1 cellular context compared by ENCODE assay signal in the genomic region with DNA sequence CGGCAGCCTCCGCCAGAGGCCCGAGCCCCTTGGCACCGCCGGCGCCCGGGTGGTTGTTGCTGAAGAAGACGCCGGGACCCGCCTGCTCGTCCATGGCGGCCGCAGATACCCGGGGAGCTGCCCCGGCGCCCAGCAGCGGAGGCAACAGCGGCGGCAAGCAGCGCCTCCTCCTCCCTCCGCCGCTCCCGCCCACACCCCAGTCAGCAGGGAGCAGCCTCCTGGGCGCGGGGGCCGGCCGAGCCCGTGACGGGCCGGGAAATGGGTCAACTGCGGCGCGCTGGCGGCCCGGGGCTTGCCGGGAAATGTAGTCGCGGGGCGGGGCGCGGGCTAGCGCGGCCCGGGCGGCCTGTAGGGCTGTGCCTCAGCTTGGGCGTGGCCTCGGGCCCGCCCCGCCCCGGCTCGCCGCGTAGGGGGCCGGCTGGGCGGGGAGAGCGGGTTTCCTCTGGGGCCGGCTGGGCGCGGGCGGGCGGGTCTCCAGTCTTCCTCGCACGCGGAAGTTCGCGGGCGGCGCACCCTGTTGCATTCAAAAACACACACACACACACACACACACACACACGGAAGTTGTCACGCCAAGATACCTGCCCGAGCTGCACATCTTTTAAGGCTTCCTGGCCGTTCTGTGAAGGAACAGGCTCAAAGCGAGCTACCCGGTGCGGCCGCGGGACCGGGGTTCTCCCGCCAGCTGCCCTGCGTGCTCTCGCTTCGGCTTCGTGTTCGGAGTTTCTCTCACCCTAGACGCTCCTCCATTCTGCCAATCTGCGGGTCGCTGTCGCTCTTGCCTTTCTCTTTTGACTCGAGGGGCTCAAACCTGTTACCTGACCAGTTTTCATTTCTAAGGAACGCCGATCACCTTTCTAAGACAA.
TF ChIP-seq lines count a peak whose summit lies in the region.

A gene with protein sequence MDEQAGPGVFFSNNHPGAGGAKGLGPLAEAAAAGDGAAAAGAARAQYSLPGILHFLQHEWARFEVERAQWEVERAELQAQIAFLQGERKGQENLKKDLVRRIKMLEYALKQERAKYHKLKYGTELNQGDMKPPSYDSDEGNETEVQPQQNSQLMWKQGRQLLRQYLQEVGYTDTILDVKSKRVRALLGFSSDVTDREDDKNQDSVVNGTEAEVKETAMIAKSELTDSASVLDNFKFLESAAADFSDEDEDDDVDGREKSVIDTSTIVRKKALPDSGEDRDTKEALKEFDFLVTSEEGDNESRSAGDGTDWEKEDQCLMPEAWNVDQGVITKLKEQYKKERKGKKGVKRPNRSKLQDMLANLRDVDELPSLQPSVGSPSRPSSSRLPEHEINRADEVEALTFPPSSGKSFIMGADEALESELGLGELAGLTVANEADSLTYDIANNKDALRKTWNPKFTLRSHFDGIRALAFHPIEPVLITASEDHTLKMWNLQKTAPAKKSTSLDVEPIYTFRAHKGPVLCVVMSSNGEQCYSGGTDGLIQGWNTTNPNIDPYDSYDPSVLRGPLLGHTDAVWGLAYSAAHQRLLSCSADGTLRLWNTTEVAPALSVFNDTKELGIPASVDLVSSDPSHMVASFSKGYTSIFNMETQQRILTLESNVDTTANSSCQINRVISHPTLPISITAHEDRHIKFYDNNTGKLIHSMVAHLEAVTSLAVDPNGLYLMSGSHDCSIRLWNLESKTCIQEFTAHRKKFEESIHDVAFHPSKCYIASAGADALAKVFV (minus strand): TSS at position 167 of the 866 bp plus-strand sequence. CDS start 73 bp downstream, at position 94.

TF ChIP-seq in GM12878, 131 proteins besides CTCF, POLR2A, EP300 and RAD21 (continued from another document and continues in another):
- TF ChIP-seq, protein P1, sequence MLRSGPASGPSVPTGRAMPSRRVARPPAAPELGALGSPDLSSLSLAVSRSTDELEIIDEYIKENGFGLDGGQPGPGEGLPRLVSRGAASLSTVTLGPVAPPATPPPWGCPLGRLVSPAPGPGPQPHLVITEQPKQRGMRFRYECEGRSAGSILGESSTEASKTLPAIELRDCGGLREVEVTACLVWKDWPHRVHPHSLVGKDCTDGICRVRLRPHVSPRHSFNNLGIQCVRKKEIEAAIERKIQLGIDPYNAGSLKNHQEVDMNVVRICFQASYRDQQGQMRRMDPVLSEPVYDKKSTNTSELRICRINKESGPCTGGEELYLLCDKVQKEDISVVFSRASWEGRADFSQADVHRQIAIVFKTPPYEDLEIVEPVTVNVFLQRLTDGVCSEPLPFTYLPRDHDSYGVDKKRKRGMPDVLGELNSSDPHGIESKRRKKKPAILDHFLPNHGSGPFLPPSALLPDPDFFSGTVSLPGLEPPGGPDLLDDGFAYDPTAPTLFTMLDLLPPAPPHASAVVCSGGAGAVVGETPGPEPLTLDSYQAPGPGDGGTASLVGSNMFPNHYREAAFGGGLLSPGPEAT (IDR thresholded peaks at IDR 0.05; ENCODE audit: low read depth) = peak; percentile 67; the same call in 1 of the 2 replicates
- TF ChIP-seq MTA2 (IDR thresholded peaks at IDR 0.05; ENCODE audit: low read depth) (peak; percentile 26; the same call in 1 of the 2 replicates), POLR2AphosphoS5 (IDR thresholded peaks at IDR 0.05; ENCODE audit: low read length) (peak; percentile 86), RB1 (IDR thresholded peaks at IDR 0.05; ENCODE audit: borderline replicate concordance) (0 out of 2 replicates have a peak, but pooled peaks have one; percentile 50), CHD1 (IDR thresholded peaks at IDR 0.05; ENCODE audit: low read depth, low read length) (0 out of 2 replicates have a peak, but pooled peaks have one; percentile 9), MXI1 (IDR thresholded peaks at IDR 0.05; ENCODE audit: low read depth, low read length) (no peak; the same call in 1 of the 2 replicates), NFXL1 (IDR thresholded peaks at IDR 0.05; ENCODE audit: borderline replicate concordance) (0 out of 2 replicates have a peak, but pooled peaks have one; percentile 31), SMAD1 (IDR thresholded peaks at IDR 0.05; ENCODE audit: low read depth, partially characterized antibody) (no peak), SMC3 (IDR thresholded peaks at IDR 0.05; ENCODE audit: borderline replicate concordance, low read length) (no peak), MEF2A (IDR thresholded peaks at IDR 0.05; ENCODE audit: insufficient read depth, low read depth, low read length) (0 out of 2 replicates have a peak, but pooled peaks have one; percentile 20), EGR1 (IDR thresholded peaks at IDR 0.05; ENCODE audit: borderline replicate concordance in 1 of 2, low read depth in 2 of 2, low read length in 2 of 2) (peak in 1 of 2 experiments; percentile 89; a peak in 2 of 3 replicates), NR2F1 (conservative IDR thresholded peaks at IDR 0.05) (no peak; the same call in 1 of the 2 replicates), TCF12 (IDR thresholded peaks at IDR 0.05; ENCODE audit: low read depth, low read length) (peak; percentile 66; the same call in 1 of the 2 replicates), SIX5 (IDR thresholded peaks at IDR 0.05; ENCODE audit: low read depth, low read length, severe bottlenecking) (peak; percentile 90), PAX5 (IDR thresholded peaks at IDR 0.05; ENCODE audit: borderline replicate concordance, low read depth, low read length) (0 out of 2 replicates have a peak, but pooled peaks have one; percentile 20), FOS (IDR thresholded peaks at IDR 0.05; ENCODE audit: borderline replicate concordance, extremely low read depth, insufficient read length) (no peak), ZZZ3 (IDR thresholded peaks at IDR 0.05; ENCODE audit: control insufficient read depth, insufficient read length, low read depth) (no peak), KAT2A (conservative IDR thresholded peaks at IDR 0.05; ENCODE audit: control insufficient read depth, low read depth, low read length) (no peak), YY1 (IDR thresholded peaks at IDR 0.05; ENCODE audit: low read depth, low read length) (peak; percentile 76), RUNX3 (IDR thresholded peaks at IDR 0.05; ENCODE audit: low read length) (peak; percentile 6; the same call in 1 of the 2 replicates), NR2C1 (IDR thresholded peaks at IDR 0.05) (peak; percentile 75), TCF3 (IDR thresholded peaks at IDR 0.05; ENCODE audit: borderline replicate concordance, insufficient read depth, low read depth, low read length) (peak; percentile 13; the same call in 1 of the 2 replicates), BRCA1 (IDR thresholded peaks at IDR 0.05; ENCODE audit: low read depth, low read length) (no peak), SMARCA5 (IDR thresholded peaks at IDR 0.05) (peak; percentile 65), POLR2AphosphoS2 (IDR thresholded peaks at IDR 0.05; ENCODE audit: low read depth, low read length) (0 out of 2 replicates have a peak, but pooled peaks have one; percentile 62), TARDBP (IDR thresholded peaks at IDR 0.05; ENCODE audit: borderline replicate concordance) (peak; percentile 70; the same call in 1 of the 2 replicates), JUND (IDR thresholded peaks at IDR 0.05; ENCODE audit: low read depth, low read length) (0 out of 2 replicates have a peak, but pooled peaks have one; percentile 12), RFX5 (IDR thresholded peaks at IDR 0.05; ENCODE audit: low read depth, low read length) (no peak), CREM (IDR thresholded peaks at IDR 0.05; ENCODE audit: low read depth) (peak; percentile 71), HDGF (IDR thresholded peaks at IDR 0.05) (peak; percentile 88), PML (IDR thresholded peaks at IDR 0.05; ENCODE audit: low read length) (0 out of 2 replicates have a peak, but pooled peaks have one; percentile 29)
- TF ChIP-seq, protein P2, sequence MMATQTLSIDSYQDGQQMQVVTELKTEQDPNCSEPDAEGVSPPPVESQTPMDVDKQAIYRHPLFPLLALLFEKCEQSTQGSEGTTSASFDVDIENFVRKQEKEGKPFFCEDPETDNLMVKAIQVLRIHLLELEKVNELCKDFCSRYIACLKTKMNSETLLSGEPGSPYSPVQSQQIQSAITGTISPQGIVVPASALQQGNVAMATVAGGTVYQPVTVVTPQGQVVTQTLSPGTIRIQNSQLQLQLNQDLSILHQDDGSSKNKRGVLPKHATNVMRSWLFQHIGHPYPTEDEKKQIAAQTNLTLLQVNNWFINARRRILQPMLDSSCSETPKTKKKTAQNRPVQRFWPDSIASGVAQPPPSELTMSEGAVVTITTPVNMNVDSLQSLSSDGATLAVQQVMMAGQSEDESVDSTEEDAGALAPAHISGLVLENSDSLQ (IDR thresholded peaks at IDR 0.05) = peak; percentile 55
- TF ChIP-seq, protein P3, sequence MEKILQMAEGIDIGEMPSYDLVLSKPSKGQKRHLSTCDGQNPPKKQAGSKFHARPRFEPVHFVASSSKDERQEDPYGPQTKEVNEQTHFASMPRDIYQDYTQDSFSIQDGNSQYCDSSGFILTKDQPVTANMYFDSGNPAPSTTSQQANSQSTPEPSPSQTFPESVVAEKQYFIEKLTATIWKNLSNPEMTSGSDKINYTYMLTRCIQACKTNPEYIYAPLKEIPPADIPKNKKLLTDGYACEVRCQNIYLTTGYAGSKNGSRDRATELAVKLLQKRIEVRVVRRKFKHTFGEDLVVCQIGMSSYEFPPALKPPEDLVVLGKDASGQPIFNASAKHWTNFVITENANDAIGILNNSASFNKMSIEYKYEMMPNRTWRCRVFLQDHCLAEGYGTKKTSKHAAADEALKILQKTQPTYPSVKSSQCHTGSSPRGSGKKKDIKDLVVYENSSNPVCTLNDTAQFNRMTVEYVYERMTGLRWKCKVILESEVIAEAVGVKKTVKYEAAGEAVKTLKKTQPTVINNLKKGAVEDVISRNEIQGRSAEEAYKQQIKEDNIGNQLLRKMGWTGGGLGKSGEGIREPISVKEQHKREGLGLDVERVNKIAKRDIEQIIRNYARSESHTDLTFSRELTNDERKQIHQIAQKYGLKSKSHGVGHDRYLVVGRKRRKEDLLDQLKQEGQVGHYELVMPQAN (conservative IDR thresholded peaks at IDR 0.05) = peak; percentile 83
- TF ChIP-seq, protein P4, sequence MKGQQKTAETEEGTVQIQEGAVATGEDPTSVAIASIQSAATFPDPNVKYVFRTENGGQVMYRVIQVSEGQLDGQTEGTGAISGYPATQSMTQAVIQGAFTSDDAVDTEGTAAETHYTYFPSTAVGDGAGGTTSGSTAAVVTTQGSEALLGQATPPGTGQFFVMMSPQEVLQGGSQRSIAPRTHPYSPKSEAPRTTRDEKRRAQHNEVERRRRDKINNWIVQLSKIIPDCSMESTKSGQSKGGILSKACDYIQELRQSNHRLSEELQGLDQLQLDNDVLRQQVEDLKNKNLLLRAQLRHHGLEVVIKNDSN (IDR thresholded peaks at IDR 0.05; ENCODE audit: borderline replicate concordance, extremely low read length, insufficient read depth, low read depth, low read length) = peak; percentile 54
- TF ChIP-seq, protein P5, sequence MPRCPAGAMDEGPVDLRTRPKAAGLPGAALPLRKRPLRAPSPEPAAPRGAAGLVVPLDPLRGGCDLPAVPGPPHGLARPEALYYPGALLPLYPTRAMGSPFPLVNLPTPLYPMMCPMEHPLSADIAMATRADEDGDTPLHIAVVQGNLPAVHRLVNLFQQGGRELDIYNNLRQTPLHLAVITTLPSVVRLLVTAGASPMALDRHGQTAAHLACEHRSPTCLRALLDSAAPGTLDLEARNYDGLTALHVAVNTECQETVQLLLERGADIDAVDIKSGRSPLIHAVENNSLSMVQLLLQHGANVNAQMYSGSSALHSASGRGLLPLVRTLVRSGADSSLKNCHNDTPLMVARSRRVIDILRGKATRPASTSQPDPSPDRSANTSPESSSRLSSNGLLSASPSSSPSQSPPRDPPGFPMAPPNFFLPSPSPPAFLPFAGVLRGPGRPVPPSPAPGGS (IDR thresholded peaks at IDR 0.05; ENCODE audit: borderline replicate concordance, insufficient read depth, low read depth, low read length, poor library complexity, severe bottlenecking) = no peak
- TF ChIP-seq, protein P6, sequence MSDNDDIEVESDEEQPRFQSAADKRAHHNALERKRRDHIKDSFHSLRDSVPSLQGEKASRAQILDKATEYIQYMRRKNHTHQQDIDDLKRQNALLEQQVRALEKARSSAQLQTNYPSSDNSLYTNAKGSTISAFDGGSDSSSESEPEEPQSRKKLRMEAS (IDR thresholded peaks at IDR 0.05; ENCODE audit: low read depth, low read length) = peak; percentile 15; the same call in 1 of the 2 replicates
- TF ChIP-seq, protein P7, sequence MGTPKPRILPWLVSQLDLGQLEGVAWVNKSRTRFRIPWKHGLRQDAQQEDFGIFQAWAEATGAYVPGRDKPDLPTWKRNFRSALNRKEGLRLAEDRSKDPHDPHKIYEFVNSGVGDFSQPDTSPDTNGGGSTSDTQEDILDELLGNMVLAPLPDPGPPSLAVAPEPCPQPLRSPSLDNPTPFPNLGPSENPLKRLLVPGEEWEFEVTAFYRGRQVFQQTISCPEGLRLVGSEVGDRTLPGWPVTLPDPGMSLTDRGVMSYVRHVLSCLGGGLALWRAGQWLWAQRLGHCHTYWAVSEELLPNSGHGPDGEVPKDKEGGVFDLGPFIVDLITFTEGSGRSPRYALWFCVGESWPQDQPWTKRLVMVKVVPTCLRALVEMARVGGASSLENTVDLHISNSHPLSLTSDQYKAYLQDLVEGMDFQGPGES (IDR thresholded peaks at IDR 0.05) = no peak
- TF ChIP-seq, protein P8, sequence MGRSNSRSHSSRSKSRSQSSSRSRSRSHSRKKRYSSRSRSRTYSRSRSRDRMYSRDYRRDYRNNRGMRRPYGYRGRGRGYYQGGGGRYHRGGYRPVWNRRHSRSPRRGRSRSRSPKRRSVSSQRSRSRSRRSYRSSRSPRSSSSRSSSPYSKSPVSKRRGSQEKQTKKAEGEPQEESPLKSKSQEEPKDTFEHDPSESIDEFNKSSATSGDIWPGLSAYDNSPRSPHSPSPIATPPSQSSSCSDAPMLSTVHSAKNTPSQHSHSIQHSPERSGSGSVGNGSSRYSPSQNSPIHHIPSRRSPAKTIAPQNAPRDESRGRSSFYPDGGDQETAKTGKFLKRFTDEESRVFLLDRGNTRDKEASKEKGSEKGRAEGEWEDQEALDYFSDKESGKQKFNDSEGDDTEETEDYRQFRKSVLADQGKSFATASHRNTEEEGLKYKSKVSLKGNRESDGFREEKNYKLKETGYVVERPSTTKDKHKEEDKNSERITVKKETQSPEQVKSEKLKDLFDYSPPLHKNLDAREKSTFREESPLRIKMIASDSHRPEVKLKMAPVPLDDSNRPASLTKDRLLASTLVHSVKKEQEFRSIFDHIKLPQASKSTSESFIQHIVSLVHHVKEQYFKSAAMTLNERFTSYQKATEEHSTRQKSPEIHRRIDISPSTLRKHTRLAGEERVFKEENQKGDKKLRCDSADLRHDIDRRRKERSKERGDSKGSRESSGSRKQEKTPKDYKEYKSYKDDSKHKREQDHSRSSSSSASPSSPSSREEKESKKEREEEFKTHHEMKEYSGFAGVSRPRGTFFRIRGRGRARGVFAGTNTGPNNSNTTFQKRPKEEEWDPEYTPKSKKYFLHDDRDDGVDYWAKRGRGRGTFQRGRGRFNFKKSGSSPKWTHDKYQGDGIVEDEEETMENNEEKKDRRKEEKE (IDR thresholded peaks at IDR 0.05) = no peak
- TF ChIP-seq, protein P9, sequence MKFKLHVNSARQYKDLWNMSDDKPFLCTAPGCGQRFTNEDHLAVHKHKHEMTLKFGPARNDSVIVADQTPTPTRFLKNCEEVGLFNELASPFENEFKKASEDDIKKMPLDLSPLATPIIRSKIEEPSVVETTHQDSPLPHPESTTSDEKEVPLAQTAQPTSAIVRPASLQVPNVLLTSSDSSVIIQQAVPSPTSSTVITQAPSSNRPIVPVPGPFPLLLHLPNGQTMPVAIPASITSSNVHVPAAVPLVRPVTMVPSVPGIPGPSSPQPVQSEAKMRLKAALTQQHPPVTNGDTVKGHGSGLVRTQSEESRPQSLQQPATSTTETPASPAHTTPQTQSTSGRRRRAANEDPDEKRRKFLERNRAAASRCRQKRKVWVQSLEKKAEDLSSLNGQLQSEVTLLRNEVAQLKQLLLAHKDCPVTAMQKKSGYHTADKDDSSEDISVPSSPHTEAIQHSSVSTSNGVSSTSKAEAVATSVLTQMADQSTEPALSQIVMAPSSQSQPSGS (IDR thresholded peaks at IDR 0.05; ENCODE audit: low read length) = no peak
